In genomic region chr1:247373721-247374141, GRCh38 we compare ENCODE assay signal across 8 cellular contexts. TPM values are rescaled to one million over a fixed set of nuclear protein-coding genes. Genes with fewer than 3 reads are reported as not detected.
DNase-seq lines count a peak whose midpoint lies in the region; ATAC-seq lines count a peak whose summit lies in the region.

No MANE protein-coding gene starts in this region.

- peak overlapping the region; percentile 45 for H3K4me3 Mint-ChIP-seq in dendritic cell treated with granulocyte-macrophage colony-stimulating factor and Interleukin-4, amounts not matched to agents 40 ng/mL and 50 ng/mL, for 4 days

- intact Hi-C loops in dendritic cell treated with granulocyte-macrophage colony-stimulating factor and Interleukin-4, amounts not matched to agents 40 ng/mL and 50 ng/mL, for 4 days (cut with micrococcal nuclease) = loop anchor here (5.0 kb wide), 2 partner anchors 44 to 199 kb away; partner anchors contain the start of gene NLRP3

- ATAC-seq in GM18861 (IDR thresholded peaks at IDR 0.05; ENCODE audit: unreplicated experiment) = peak; percentile 61

- DNase-seq in HuH-7 (ENCODE audit: low spot score) (peak; percentile 74), lung microvascular endothelial cell (ENCODE audit: low read depth in 2 of 2) (peak; percentile 17 to 21), NCI-H1048 (lab: John Stamatoyannopoulos, UW) (no peak), H4 (ENCODE audit: low spot score) (no peak)
- peak; percentile 42 for DNase-seq in activated CD4-positive, alpha-beta T cell treated with anti-CD3 and anti-CD28 coated beads for 24 hours (ENCODE audit: low read depth in 2 of 2)
- peak; percentile 12 to 33 for DNase-seq in stimulated activated CD8-positive, alpha-beta memory T cell treated with anti-CD3 and anti-CD28 coated beads, Interleukin-4, amount 100 ng/mL, for 4 hours (ENCODE audit: low read depth in 2 of 2, low spot score in 1 of 2)

- no peaks in the 10 kb centered on the region for H3K27me3 Mint-ChIP-seq in dendritic cell treated with granulocyte-macrophage colony-stimulating factor and Interleukin-4, amounts not matched to agents 40 ng/mL and 50 ng/mL, for 4 days

- H3K9me3 Mint-ChIP-seq in dendritic cell treated with granulocyte-macrophage colony-stimulating factor and Interleukin-4, amounts not matched to agents 40 ng/mL and 50 ng/mL, for 4 days = no peaks in the 10 kb centered on the region

- peaks cover 21% of the 10 kb centered on the region for H3K4me1 Mint-ChIP-seq in dendritic cell treated with granulocyte-macrophage colony-stimulating factor and Interleukin-4, amounts not matched to agents 40 ng/mL and 50 ng/mL, for 4 days (ENCODE audit: low read depth)

- peak overlapping the region; percentile 52 for H3K27ac Mint-ChIP-seq in dendritic cell treated with granulocyte-macrophage colony-stimulating factor and Interleukin-4, amounts not matched to agents 40 ng/mL and 50 ng/mL, for 4 days

- H3K36me3 Mint-ChIP-seq in dendritic cell treated with granulocyte-macrophage colony-stimulating factor and Interleukin-4, amounts not matched to agents 40 ng/mL and 50 ng/mL, for 4 days (ENCODE audit: low read depth) = no peaks in the 10 kb centered on the region

RNA-seq across cellular contexts. Expression of gene ZNF496, which starts 42.1 kb away (rescaled TPM):
- total RNA-seq in lung microvascular endothelial cell = 15.3 and 26.6 TPM in 2 replicates
- 11.8 and 14.3 TPM in 2 replicates for total RNA-seq in H4 (2014; rRNA removed; shearing (Covaris generic))

RNA-seq across cellular contexts. Expression of gene NLRP3, which starts 42.2 kb away (rescaled TPM):
- total RNA-seq in lung microvascular endothelial cell = under 0.01 TPM in 2 replicates
- total RNA-seq in H4 (2014; rRNA removed; shearing (Covaris generic)) = 0.50 TPM in 1 of 2 replicates, not detected in the other

Comparison
In these comparisons a context has a peak if more than half of its experiments do, and no peak if none do; other contexts are left out.
1. DNase-seq: peak in HuH-7 (single experiment), activated CD4-positive, alpha-beta T cell treated with anti-CD3 and anti-CD28 coated beads for 24 hours (2 of 2), lung microvascular endothelial cell (2 of 2) and stimulated activated CD8-positive, alpha-beta memory T cell treated with anti-CD3 and anti-CD28 coated beads, Interleukin-4, amount 100 ng/mL, for 4 hours (2 of 2); none in NCI-H1048 (single experiment) and H4 (single experiment).